In the genomic region with DNA sequence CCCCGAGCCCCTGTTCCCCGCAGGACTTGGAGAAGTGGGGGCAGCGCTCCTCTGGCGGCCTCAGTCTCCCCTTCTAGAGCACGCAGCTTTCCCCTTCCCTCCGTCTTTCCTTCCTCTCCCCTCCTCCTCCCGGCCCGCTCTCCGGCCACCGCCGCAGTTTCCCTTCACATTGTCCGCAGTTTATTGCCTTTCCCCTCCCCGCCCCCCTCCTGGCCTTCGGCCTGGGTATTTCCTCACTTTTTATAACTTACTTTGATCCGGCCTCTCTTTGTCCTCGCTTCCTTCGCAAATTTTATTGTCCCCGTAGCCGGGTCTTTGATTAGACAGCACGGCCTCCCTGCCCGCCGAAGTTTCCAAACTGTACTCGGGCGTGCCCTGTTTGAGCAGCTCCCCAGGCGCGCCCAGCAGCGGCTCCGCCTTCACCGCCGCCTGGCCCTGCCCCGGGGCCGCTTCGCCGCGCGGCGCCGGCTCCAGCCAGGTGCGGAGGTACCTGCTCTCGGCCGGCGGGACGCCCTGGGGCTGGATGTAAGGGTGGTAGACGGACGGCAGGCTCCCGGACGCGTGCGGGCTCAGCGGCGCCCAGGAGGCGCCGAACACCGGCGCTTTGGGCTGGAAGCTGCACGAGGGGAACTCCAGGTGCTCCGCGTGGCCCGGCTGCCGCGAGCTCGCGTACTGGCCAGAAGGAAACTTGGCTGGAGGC, we compare ENCODE assay signal across 6 cellular contexts. TPM values are rescaled to one million over a fixed set of nuclear protein-coding genes. Genes with fewer than 3 reads are reported as not detected.
DNase-seq lines count a peak whose midpoint lies in the region; ATAC-seq lines count a peak whose summit lies in the region.

No MANE protein-coding gene starts in this region.

- no peak overlapping the region for H3K27ac Mint-ChIP-seq in activated T-helper 17 cell treated with anti-CD3 and anti-CD28 coated beads, Interleukin-2, amount 50 U/mL, for 72 hours
- H3K27ac Mint-ChIP-seq in memory B cell = peak overlapping the region; percentile 82

- peak; percentile 50 for DNase-seq in NCI-H146 (lab: John Stamatoyannopoulos, UW)
- no peak for DNase-seq in NCI-H146 treated with DMSO at 0.1 percent for 48 hours (lab: John Stamatoyannopoulos, UW; ENCODE audit: unreplicated experiment)
- peak in 1 of 2 donors; percentile 52 for DNase-seq in memory B cell (ENCODE audit: low spot score in 2 of 2)
- DNase-seq in OCI-M2 (lab: John Stamatoyannopoulos, UW; ENCODE audit: unreplicated experiment) = no peak

- no peaks in the 10 kb centered on the region for H3K36me3 Mint-ChIP-seq in activated T-helper 17 cell treated with anti-CD3 and anti-CD28 coated beads, Interleukin-2, amount 50 U/mL, for 72 hours (ENCODE audit: low read depth)
- no peaks in the 10 kb centered on the region for H3K36me3 Mint-ChIP-seq in memory B cell

- peak; percentile 78 for ATAC-seq in activated T-helper 17 cell treated with anti-CD3 and anti-CD28 coated beads, Interleukin-2, amount 50 U/mL, for 72 hours (replicated peaks)
- ATAC-seq in memory B cell (ENCODE audit: low read depth) (peak; percentile 68), GM21447 (IDR thresholded peaks at IDR 0.05; ENCODE audit: unreplicated experiment) (no peak)

- H3K9me3 Mint-ChIP-seq in activated T-helper 17 cell treated with anti-CD3 and anti-CD28 coated beads, Interleukin-2, amount 50 U/mL, for 72 hours = no peaks in the 10 kb centered on the region
- H3K9me3 Mint-ChIP-seq in memory B cell = no peaks in the 10 kb centered on the region

- peak overlapping the region; percentile 79 for H3K4me3 Mint-ChIP-seq in activated T-helper 17 cell treated with anti-CD3 and anti-CD28 coated beads, Interleukin-2, amount 50 U/mL, for 72 hours
- H3K4me3 Mint-ChIP-seq in memory B cell = peak overlapping the region; percentile 90

- peaks cover 81% of the 10 kb centered on the region for H3K27me3 Mint-ChIP-seq in activated T-helper 17 cell treated with anti-CD3 and anti-CD28 coated beads, Interleukin-2, amount 50 U/mL, for 72 hours
- H3K27me3 Mint-ChIP-seq in memory B cell = peaks cover 48% of the 10 kb centered on the region

- H3K4me1 Mint-ChIP-seq in activated T-helper 17 cell treated with anti-CD3 and anti-CD28 coated beads, Interleukin-2, amount 50 U/mL, for 72 hours = peaks cover 9% of the 10 kb centered on the region
- H3K4me1 Mint-ChIP-seq in memory B cell = peaks cover 3% of the 10 kb centered on the region

RNA-seq across cellular contexts. Expression of gene HOXB9, which starts 0.5 kb away (rescaled TPM):
- total RNA-seq in activated T-helper 17 cell treated with anti-CD3 and anti-CD28 coated beads, Interleukin-2, amount 50 U/mL, for 72 hours = under 1 TPM; 0.40 to 0.58 TPM

RNA-seq across cellular contexts. Expression of gene HOXB8, which starts 10.6 kb away (rescaled TPM):
- not detected for total RNA-seq in activated T-helper 17 cell treated with anti-CD3 and anti-CD28 coated beads, Interleukin-2, amount 50 U/mL, for 72 hours

RNA-seq across cellular contexts. Expression of gene HOXB7, which starts 14.8 kb away (rescaled TPM):
- under 1 TPM in 1 of 2 donors, not detected in 1; 0.95 TPM for total RNA-seq in activated T-helper 17 cell treated with anti-CD3 and anti-CD28 coated beads, Interleukin-2, amount 50 U/mL, for 72 hours

RNA-seq across cellular contexts. Expression of gene HOXB6, which starts 20.9 kb away (rescaled TPM):
- under 1 TPM; 0.37 to 0.39 TPM for total RNA-seq in activated T-helper 17 cell treated with anti-CD3 and anti-CD28 coated beads, Interleukin-2, amount 50 U/mL, for 72 hours

RNA-seq across cellular contexts. Expression of gene HOXB5, which starts 32.1 kb away (rescaled TPM):
- total RNA-seq in activated T-helper 17 cell treated with anti-CD3 and anti-CD28 coated beads, Interleukin-2, amount 50 U/mL, for 72 hours = not detected
